ENCODE assay signal across 6 cellular contexts in the genomic region with DNA sequence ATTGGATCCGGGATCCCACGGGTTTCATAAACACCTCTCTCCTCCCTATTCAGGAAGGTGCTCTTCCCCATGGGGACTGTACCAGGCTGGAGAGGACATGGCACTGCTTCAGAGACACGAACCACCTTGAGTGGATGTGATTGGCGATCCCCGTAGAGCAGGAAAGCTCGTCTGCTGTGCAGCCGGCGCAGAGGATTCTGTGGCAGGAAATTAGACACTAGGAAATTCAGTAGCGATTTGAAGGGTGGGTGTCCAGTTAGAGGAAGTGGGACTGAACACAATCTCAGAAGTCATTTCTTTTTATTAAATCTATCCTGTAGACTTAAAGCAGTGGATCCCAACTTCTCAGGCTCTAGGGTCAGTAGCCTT. TPM values are rescaled to one million over a fixed set of nuclear protein-coding genes. Genes with fewer than 3 reads are reported as not detected.
A peak's percentile ranks its signal among the peaks of the same experiment; 100 is the strongest.
DNase-seq lines count a peak whose midpoint lies in the region; ATAC-seq lines count a peak whose summit lies in the region.

No MANE protein-coding gene starts in this region.

- H3K4me3 ChIP-seq in ectodermal cell (ENCODE audit: insufficient read depth, low read depth, low read length) (peak overlapping the region; percentile 67), skeletal muscle cell (ENCODE audit: low read depth, low read length) (peak overlapping the region; percentile 97)

- peak; percentile 2 for ATAC-seq in GM19328 (IDR thresholded peaks at IDR 0.05; ENCODE audit: unreplicated experiment)

- no peak overlapping the region for H3K27ac ChIP-seq in ectodermal cell (ENCODE audit: insufficient read depth, low read depth, low read length, poor library complexity, severe bottlenecking)

- 12 to 13% methylated on average over 9 of the region's 9 CpGs for WGBS in ectodermal cell, 2 experiments

- H3K36me3 ChIP-seq in ectodermal cell (ENCODE audit: control insufficient read depth, insufficient read depth, low read length): no peaks in the 10 kb centered on the region

- DNase-seq in NCI-H1417 (lab: John Stamatoyannopoulos, UW) (peak; percentile 74 to 87 (median 75)), skeletal muscle cell (ENCODE audit: low read depth) (no peak), NCI-H1694 treated with DMSO at 0.1 percent for 48 hours (lab: John Stamatoyannopoulos, UW) (no peak)
- DNase-seq in activated CD8-positive, alpha-beta memory T cell treated with anti-CD3 and anti-CD28 coated beads for 24 hours: no peak

- H3K9me3 ChIP-seq in ectodermal cell (ENCODE audit: control insufficient read depth, low read length): no peaks in the 10 kb centered on the region

- H3K4me1 ChIP-seq in ectodermal cell (ENCODE audit: control insufficient read depth, insufficient read depth, low read length): peaks cover 6% of the 10 kb centered on the region

- peaks cover 11% of the 10 kb centered on the region for H3K27me3 ChIP-seq in ectodermal cell (ENCODE audit: control insufficient read depth, insufficient read depth, low read length, poor library complexity, severe bottlenecking)

RNA-seq across cellular contexts. Expression of gene PDIK1L, which starts 0.8 kb away (rescaled TPM):
- polyA plus RNA-seq in ectodermal cell (2013, experiment 1 of 4): 7.3 TPM
- polyA plus RNA-seq in ectodermal cell (2013, experiment 2 of 4): 8.2 TPM
- polyA plus RNA-seq in ectodermal cell (2013, experiment 3 of 4): 7.2 TPM
- 7.4 TPM for polyA plus RNA-seq in ectodermal cell (2013, experiment 4 of 4)

RNA-seq across cellular contexts. Expression of gene TRIM63, which starts 45.0 kb away (rescaled TPM):
- 0.30 TPM for polyA plus RNA-seq in ectodermal cell (2013, experiment 1 of 4)
- polyA plus RNA-seq in ectodermal cell (2013, experiment 2 of 4): 0.46 TPM
- polyA plus RNA-seq in ectodermal cell (2013, experiment 3 of 4): 0.16 TPM
- not detected for polyA plus RNA-seq in ectodermal cell (2013, experiment 4 of 4)

RNA-seq across cellular contexts. Expression of gene FAM110D, which starts 46.5 kb away (rescaled TPM):
- 0.57 TPM for polyA plus RNA-seq in ectodermal cell (2013, experiment 1 of 4)
- polyA plus RNA-seq in ectodermal cell (2013, experiment 2 of 4): 0.59 TPM
- polyA plus RNA-seq in ectodermal cell (2013, experiment 3 of 4): 0.48 TPM
- 0.57 TPM for polyA plus RNA-seq in ectodermal cell (2013, experiment 4 of 4)

RNA-seq across cellular contexts. Expression of gene C1orf232, which starts 56.4 kb away (rescaled TPM):
- not detected for polyA plus RNA-seq in ectodermal cell (2013, experiment 1 of 4)
- 0.71 TPM for polyA plus RNA-seq in ectodermal cell (2013, experiment 2 of 4)
- polyA plus RNA-seq in ectodermal cell (2013, experiment 3 of 4): not detected
- polyA plus RNA-seq in ectodermal cell (2013, experiment 4 of 4): 0.97 TPM

RNA-seq across cellular contexts. Expression of gene ZNF593, which starts 57.3 kb away (rescaled TPM):
- 33.2 TPM for polyA plus RNA-seq in ectodermal cell (2013, experiment 1 of 4)
- polyA plus RNA-seq in ectodermal cell (2013, experiment 2 of 4): 35.5 TPM
- 26.1 TPM for polyA plus RNA-seq in ectodermal cell (2013, experiment 3 of 4)
- polyA plus RNA-seq in ectodermal cell (2013, experiment 4 of 4): 25.0 TPM

Comparison
In these comparisons a context has a peak if more than half of its experiments do, and no peak if none do; other contexts are left out.
1. DNase-seq: peak in NCI-H1417 (3 of 3); none in skeletal muscle cell (single experiment), activated CD8-positive, alpha-beta memory T cell treated with anti-CD3 and anti-CD28 coated beads for 24 hours (single experiment) and NCI-H1694 treated with DMSO at 0.1 percent for 48 hours (single experiment).